In genomic region chr2:160652236-160652635, GRCh38 we compare ENCODE assay signal across 8 cellular contexts.
DNase-seq lines count a peak whose midpoint lies in the region; ATAC-seq and TF ChIP-seq lines count a peak whose summit lies in the region.

No MANE protein-coding gene starts in this region.

- peak; percentile 45 for ATAC-seq in Right ventricle myocardium inferior

- peaks cover 24% of the 10 kb centered on the region for H3K4me1 Mint-ChIP-seq in activated CD4-positive, alpha-beta memory T cell treated with anti-CD3 and anti-CD28 coated beads, Interleukin-2, amount 10 ng/mL, durations not matched to agents 7 days and 5 days

- H3K9me3 Mint-ChIP-seq in activated CD4-positive, alpha-beta memory T cell treated with anti-CD3 and anti-CD28 coated beads, Interleukin-2, amount 10 ng/mL, durations not matched to agents 7 days and 5 days: no peaks in the 10 kb centered on the region

- intact Hi-C loops in Right ventricle myocardium inferior (cut with DNase I) (no loop called here), cardiac septum (cut with DNase I) (no loop called here)

- CTCF ChIA-PET in activated CD4-positive, alpha-beta memory T cell treated with anti-CD3 and anti-CD28 coated beads, Interleukin-2, amount 10 ng/mL, durations not matched to agents 7 days and 5 days (lab: Charles Lee): no interaction called here
- CTCF ChIA-PET in GM10248 (lab: Yijun Ruan, JAX): no interaction called here

- H3K4me3 Mint-ChIP-seq in activated CD4-positive, alpha-beta memory T cell treated with anti-CD3 and anti-CD28 coated beads, Interleukin-2, amount 10 ng/mL, durations not matched to agents 7 days and 5 days: no peak overlapping the region

- peak; percentile 74 for DNase-seq in Right ventricle myocardium inferior (ENCODE audit: missing footprints)
- DNase-seq in cardiac septum (ENCODE audit: low spot score): no peak
- peak; percentile 76 for DNase-seq in activated CD4-positive, alpha-beta memory T cell treated with anti-CD3 and anti-CD28 coated beads, Interleukin-2, amount 10 ng/mL, durations not matched to agents 7 days and 5 days
- DNase-seq in fibroblast of villous mesenchyme (ENCODE audit: low read depth): peak; percentile 26
- DNase-seq in stimulated activated CD8-positive, alpha-beta memory T cell treated with anti-CD3 and anti-CD28 coated beads, Interleukin-15, amount 100 ng/mL, for 4 hours (ENCODE audit: low read depth in 2 of 2): peak; percentile 7 to 38
- no peak for DNase-seq in middle frontal gyrus (ENCODE audit: extremely low spot score, low spot score)
- DNase-seq in GM10266 (ENCODE audit: extremely low spot score): no peak
- DNase-seq in GM10248 (ENCODE audit: extremely low spot score): no peak

- peak overlapping the region; percentile 36 for H3K27ac Mint-ChIP-seq in activated CD4-positive, alpha-beta memory T cell treated with anti-CD3 and anti-CD28 coated beads, Interleukin-2, amount 10 ng/mL, durations not matched to agents 7 days and 5 days

- no peaks in the 10 kb centered on the region for H3K36me3 Mint-ChIP-seq in activated CD4-positive, alpha-beta memory T cell treated with anti-CD3 and anti-CD28 coated beads, Interleukin-2, amount 10 ng/mL, durations not matched to agents 7 days and 5 days (ENCODE audit: low read depth)

- TF ChIP-seq CTCF in fibroblast of villous mesenchyme (IDR thresholded peaks at IDR 0.05; ENCODE audit: insufficient read depth, low read depth, low read length) (no peak), GM10266 (IDR thresholded peaks at IDR 0.05; ENCODE audit: control insufficient read depth, insufficient read depth, low read depth, missing control alignments) (no peak), GM10248 (IDR thresholded peaks at IDR 0.05; ENCODE audit: control extremely low read depth, extremely low read depth, low read depth, missing control alignments) (no peak)

- peaks cover 3% of the 10 kb centered on the region for H3K27me3 Mint-ChIP-seq in activated CD4-positive, alpha-beta memory T cell treated with anti-CD3 and anti-CD28 coated beads, Interleukin-2, amount 10 ng/mL, durations not matched to agents 7 days and 5 days

- H3K4me3 ChIP-seq in fibroblast of villous mesenchyme (ENCODE audit: low read depth, low read length): no peak overlapping the region

- POLR2A ChIA-PET in activated CD4-positive, alpha-beta memory T cell treated with anti-CD3 and anti-CD28 coated beads, Interleukin-2, amount 10 ng/mL, durations not matched to agents 7 days and 5 days (lab: Charles Lee): no interaction called here
- POLR2A ChIA-PET in GM10248 (lab: Yijun Ruan, JAX): no interaction called here

Comparison
In these comparisons a context has a peak if more than half of its experiments do, and no peak if none do; other contexts are left out.
1. DNase-seq: peak in Right ventricle myocardium inferior (single experiment), activated CD4-positive, alpha-beta memory T cell treated with anti-CD3 and anti-CD28 coated beads, Interleukin-2, amount 10 ng/mL, durations not matched to agents 7 days and 5 days (single experiment), fibroblast of villous mesenchyme (single experiment) and stimulated activated CD8-positive, alpha-beta memory T cell treated with anti-CD3 and anti-CD28 coated beads, Interleukin-15, amount 100 ng/mL, for 4 hours (2 of 2); none in cardiac septum (single experiment), middle frontal gyrus (single experiment), GM10266 (single experiment) and GM10248 (single experiment).